Comparison of ENCODE assay signal across 8 cellular contexts in the genomic region with DNA sequence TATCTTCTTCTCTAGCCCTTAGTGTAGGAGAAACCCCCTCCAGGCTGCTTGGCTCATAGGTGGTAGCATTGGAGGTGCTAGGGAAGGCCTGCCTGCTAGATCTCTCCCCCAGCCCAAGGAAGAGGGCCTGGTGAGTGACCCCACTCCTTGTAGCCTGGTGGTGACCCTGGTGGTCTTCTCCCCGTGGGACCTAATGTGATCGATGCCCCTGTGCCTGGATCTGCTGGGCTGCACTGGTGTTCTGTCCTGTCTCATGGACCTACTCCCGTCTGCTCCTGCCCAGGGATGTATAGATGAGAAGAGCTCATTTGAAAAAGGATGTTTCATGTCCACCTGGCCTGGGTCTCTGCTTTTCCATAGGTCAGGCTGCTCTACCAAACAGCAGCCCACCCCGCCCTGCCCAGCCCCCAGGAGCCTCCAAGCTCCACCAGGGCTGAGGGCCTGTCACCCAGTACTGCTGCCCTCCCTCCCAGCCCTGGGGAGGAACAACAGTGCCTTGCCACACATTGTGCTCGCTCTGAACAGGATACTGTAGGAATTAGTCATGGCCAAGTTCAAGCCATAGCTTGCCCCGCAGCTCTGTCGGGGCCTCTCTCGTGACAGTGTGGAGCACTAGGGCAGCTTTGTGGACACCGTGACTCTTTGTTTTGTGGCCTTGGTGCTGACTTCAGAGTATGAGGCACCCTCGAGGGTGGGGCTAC. TPM values are rescaled to one million over a fixed set of nuclear protein-coding genes. Genes with fewer than 3 reads are reported as not detected.
DNase-seq lines count a peak whose midpoint lies in the region; ATAC-seq and TF ChIP-seq lines count a peak whose summit lies in the region.
"Had no signal": no experiment of that assay in that cellular context is flagged by ENCODE, and none has a peak within 500 bp of the region (broad histone marks: within the 10 kb centered on the region; RNA-seq: fewer than 3 reads in every experiment).

No MANE protein-coding gene starts in this region.

- no peak overlapping the region for H3K27ac ChIP-seq in SK-N-SH (ENCODE audit: low read depth in 2 of 2, low read length in 1 of 2)
- peak overlapping the region; percentile 66 for H3K27ac ChIP-seq in smooth muscle cell (ENCODE audit: low read depth)

- no peaks in the 10 kb centered on the region for H3K9me2 ChIP-seq in SK-N-SH

- no peaks in the 10 kb centered on the region for H3K9me3 ChIP-seq in SK-N-SH
- H3K9me3 ChIP-seq in smooth muscle cell (replicated peaks; ENCODE audit: low read depth), result no peaks in the 10 kb centered on the region
- H3K9me3 ChIP-seq in mucosa of descending colon, result no peaks in the 10 kb centered on the region

- CTCF ChIA-PET in SK-N-SH (lab: Yijun Ruan, JAX), result interaction anchor here (0.9 to 2.4 kb wide), 7 partner anchors 9 to 347 kb away, joined by 3 to 12 read pairs (median 5); no protein-coding TSS in a partner anchor

- no peaks in the 10 kb centered on the region for H3K36me3 ChIP-seq in SK-N-SH (replicated peaks in 1 of 2; ENCODE audit: control insufficient read depth in 1 of 2, insufficient read depth in 2 of 2, low read length in 1 of 2)
- no peaks in the 10 kb centered on the region for H3K36me3 ChIP-seq in smooth muscle cell (ENCODE audit: low read depth)
- no peaks in the 10 kb centered on the region for H3K36me3 ChIP-seq in mucosa of descending colon (ENCODE audit: low read depth)

- no peak for TF ChIP-seq EP300 in SK-N-SH (IDR thresholded peaks at IDR 0.05; ENCODE audit: borderline replicate concordance in 1 of 2, low read depth in 1 of 2, low read length in 1 of 2)

- H3K4me3 ChIP-seq in SK-N-SH (ENCODE audit: low read depth in 2 of 2, low read length in 1 of 2) (no peak overlapping the region), fibroblast of pulmonary artery (replicated peaks; ENCODE audit: low read depth, low read length) (no peak overlapping the region), smooth muscle cell (no peak overlapping the region), mucosa of descending colon (no peak overlapping the region)

- H4K20me1 ChIP-seq in SK-N-SH (ENCODE audit: insufficient read depth), result no peaks in the 10 kb centered on the region
- H4K20me1 ChIP-seq in smooth muscle cell (ENCODE audit: low read depth), result no peaks in the 10 kb centered on the region

- ATAC-seq in GM21360 (IDR thresholded peaks at IDR 0.05; ENCODE audit: unreplicated experiment) (no peak), mucosa of descending colon (no peak), HG02642 (IDR thresholded peaks at IDR 0.05; ENCODE audit: poor library complexity, unreplicated experiment) (no peak)
- ATAC-seq: stimulated activated naive CD8-positive, alpha-beta T cell treated with anti-CD3 and anti-CD28 coated beads, Interleukin-15, amount 100 ng/mL, for 72 hours had no signal

- POLR2A ChIA-PET in SK-N-SH (lab: Yijun Ruan, JAX), result no interaction called here

- H3K27me3 ChIP-seq in SK-N-SH (ENCODE audit: insufficient read depth) (no peaks in the 10 kb centered on the region), smooth muscle cell (ENCODE audit: low read depth) (no peaks in the 10 kb centered on the region)

- H3F3A ChIP-seq in SK-N-SH (replicated peaks; ENCODE audit: insufficient read depth), result no peaks in the 10 kb centered on the region
- H3F3A ChIP-seq in smooth muscle cell (ENCODE audit: low read depth), result no peaks in the 10 kb centered on the region

- 77% methylated on average over 6 of the region's 10 CpGs for WGBS in SK-N-SH (ENCODE audit: low lambda C conversion rate)
- 42% methylated on average over 10 of the region's 10 CpGs for WGBS in smooth muscle cell (ENCODE audit: low lambda C conversion rate)

- H2AFZ ChIP-seq in SK-N-SH (ENCODE audit: low read depth) (no peak overlapping the region), smooth muscle cell (ENCODE audit: low read depth) (no peak overlapping the region)

- H3K9ac ChIP-seq in SK-N-SH (no peak overlapping the region), smooth muscle cell (ENCODE audit: low read depth) (peak overlapping the region; percentile 57)

- intact Hi-C loops in mucosa of descending colon (cut with DNase I, micrococcal nuclease), result no loop called here

- H3K4me2 ChIP-seq in SK-N-SH, result no peak overlapping the region
- no peak overlapping the region for H3K4me2 ChIP-seq in smooth muscle cell

- no peaks in the 10 kb centered on the region for H3K4me1 ChIP-seq in SK-N-SH (ENCODE audit: control insufficient read depth in 1 of 2, insufficient read depth in 2 of 2, low read depth in 1 of 2, low read length in 1 of 2)
- no peaks in the 10 kb centered on the region for H3K4me1 ChIP-seq in smooth muscle cell (ENCODE audit: low read depth)
- no peaks in the 10 kb centered on the region for H3K4me1 ChIP-seq in mucosa of descending colon (ENCODE audit: low read depth)

- TF ChIP-seq CTCF in SK-N-SH (IDR thresholded peaks at IDR 0.05) (no peak), fibroblast of pulmonary artery (IDR thresholded peaks at IDR 0.05; ENCODE audit: low read length, missing control alignments) (no peak), smooth muscle cell (IDR thresholded peaks at IDR 0.05; ENCODE audit: borderline replicate concordance, insufficient read depth, poor library complexity, severe bottlenecking) (no peak), mucosa of descending colon (IDR thresholded peaks at IDR 0.05) (no peak)

- peak; percentile 53 for DNase-seq in H4 (ENCODE audit: low spot score)
- peak; percentile 13 for DNase-seq in SK-N-SH
- DNase-seq in fibroblast of pulmonary artery (ENCODE audit: low read depth), result peak; percentile 78
- DNase-seq in smooth muscle cell (lab: John Stamatoyannopoulos, UW; ENCODE audit: unreplicated experiment), result no peak
- no peak for DNase-seq in mucosa of descending colon
- DNase-seq: stimulated activated naive CD8-positive, alpha-beta T cell treated with anti-CD3 and anti-CD28 coated beads, Interleukin-15, amount 100 ng/mL, for 72 hours had no signal

- no peak for TF ChIP-seq RAD21 in SK-N-SH (IDR thresholded peaks at IDR 0.05; ENCODE audit: low read length)

- H3K79me2 ChIP-seq in SK-N-SH (ENCODE audit: insufficient read depth) (no peaks in the 10 kb centered on the region), smooth muscle cell (ENCODE audit: low read depth) (no peaks in the 10 kb centered on the region)

TF ChIP-seq in SK-N-SH, 30 proteins besides CTCF, POLR2A, EP300 and RAD21:
- TF ChIP-seq MEF2A (IDR thresholded peaks at IDR 0.05; ENCODE audit: borderline replicate concordance, low read depth) (no peak), FOXJ3 (CRISPR knock-in tag; IDR thresholded peaks at IDR 0.05) (no peak), ELF1 (IDR thresholded peaks at IDR 0.05) (no peak), TAF1 (IDR thresholded peaks at IDR 0.05; ENCODE audit: borderline replicate concordance, low read depth, low read length) (no peak), FOXM1 (IDR thresholded peaks at IDR 0.05; ENCODE audit: low read depth) (no peak), MXI1 (IDR thresholded peaks at IDR 0.05; ENCODE audit: low read depth, low read length) (no peak), CHD2 (IDR thresholded peaks at IDR 0.05; ENCODE audit: low read length, partially characterized antibody) (no peak), RCOR1 (IDR thresholded peaks at IDR 0.05; ENCODE audit: low read length) (no peak), GABPA (IDR thresholded peaks at IDR 0.05; ENCODE audit: low read depth) (no peak), POLR2AphosphoS5 (IDR thresholded peaks at IDR 0.05; ENCODE audit: low read depth, low read length) (no peak), SIN3A (IDR thresholded peaks at IDR 0.05; ENCODE audit: borderline replicate concordance, low read depth, low read length) (no peak), YY1 (IDR thresholded peaks at IDR 0.05; ENCODE audit: low read depth) (no peak)
- TF ChIP-seq, protein P1, sequence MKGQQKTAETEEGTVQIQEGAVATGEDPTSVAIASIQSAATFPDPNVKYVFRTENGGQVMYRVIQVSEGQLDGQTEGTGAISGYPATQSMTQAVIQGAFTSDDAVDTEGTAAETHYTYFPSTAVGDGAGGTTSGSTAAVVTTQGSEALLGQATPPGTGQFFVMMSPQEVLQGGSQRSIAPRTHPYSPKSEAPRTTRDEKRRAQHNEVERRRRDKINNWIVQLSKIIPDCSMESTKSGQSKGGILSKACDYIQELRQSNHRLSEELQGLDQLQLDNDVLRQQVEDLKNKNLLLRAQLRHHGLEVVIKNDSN (IDR thresholded peaks at IDR 0.05; ENCODE audit: borderline replicate concordance, low read depth), result no peak
- TF ChIP-seq, protein P2, sequence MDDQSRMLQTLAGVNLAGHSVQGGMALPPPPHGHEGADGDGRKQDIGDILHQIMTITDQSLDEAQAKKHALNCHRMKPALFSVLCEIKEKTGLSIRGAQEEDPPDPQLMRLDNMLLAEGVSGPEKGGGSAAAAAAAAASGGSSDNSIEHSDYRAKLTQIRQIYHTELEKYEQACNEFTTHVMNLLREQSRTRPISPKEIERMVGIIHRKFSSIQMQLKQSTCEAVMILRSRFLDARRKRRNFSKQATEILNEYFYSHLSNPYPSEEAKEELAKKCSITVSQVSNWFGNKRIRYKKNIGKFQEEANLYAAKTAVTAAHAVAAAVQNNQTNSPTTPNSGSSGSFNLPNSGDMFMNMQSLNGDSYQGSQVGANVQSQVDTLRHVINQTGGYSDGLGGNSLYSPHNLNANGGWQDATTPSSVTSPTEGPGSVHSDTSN (IDR thresholded peaks at IDR 0.05), result no peak
TF ChIP-seq in SK-N-SH: peak in this region for 0.

RNA-seq across cellular contexts. Expression of a gene that starts 19.7 kb away (rescaled TPM):
- 0.80 and 0.95 TPM in 2 replicates for total RNA-seq in H4 (2014; rRNA removed; shearing (Covaris generic))
- polyA plus RNA-seq in SK-N-SH (2012; rRNA removed) (0.39 and 0.44 TPM in 2 replicates), smooth muscle cell (0.69 and 0.71 TPM in 2 replicates)
- 0.12 and 0.21 TPM in 2 replicates for polyA plus RNA-seq in SK-N-SH (2012; cell fraction: cytosol; rRNA removed)
- polyA plus RNA-seq in SK-N-SH (2012; cell fraction: nucleus; rRNA removed), result 1.5 and 2.2 TPM in 2 replicates
- total RNA-seq in smooth muscle cell (3.3 and 5.3 TPM in 2 replicates), mucosa of descending colon (10 to 100 TPM in 1 of 3 donors, 1 to 10 TPM in 2; 4.3 to 10.5 (median 6.2) TPM)

RNA-seq across cellular contexts. Expression of a gene that starts 28.7 kb away (rescaled TPM):
- 34.3 and 38.1 TPM in 2 replicates for total RNA-seq in H4 (2014; rRNA removed; shearing (Covaris generic))
- 34.8 and 36.2 TPM in 2 replicates for polyA plus RNA-seq in SK-N-SH (2012; rRNA removed)
- 37.6 and 37.8 TPM in 2 replicates for polyA plus RNA-seq in SK-N-SH (2012; cell fraction: cytosol; rRNA removed)
- 36.5 and 56.6 TPM in 2 replicates for polyA plus RNA-seq in SK-N-SH (2012; cell fraction: nucleus; rRNA removed)
- total RNA-seq in smooth muscle cell, result 22.1 and 24.5 TPM in 2 replicates
- 22.7 and 30.7 TPM in 2 replicates for polyA plus RNA-seq in smooth muscle cell
- 10 to 100 TPM; 12.5 to 16.9 (median 16.1) TPM for total RNA-seq in mucosa of descending colon

Comparison
In these comparisons a context has a peak if more than half of its experiments do, and no peak if none do; other contexts are left out.
1. DNase-seq: peak in H4 (single experiment), SK-N-SH (single experiment) and fibroblast of pulmonary artery (single experiment); none in smooth muscle cell (single experiment) and mucosa of descending colon (0 of 3).